26 cellular contexts compared by ENCODE assay signal in genomic region chr1:89735449-89735848, GRCh38.
"Had no signal": no experiment of that assay in that cellular context is flagged by ENCODE, and none has a peak within 500 bp of the region (broad histone marks: within the 10 kb centered on the region; RNA-seq: fewer than 3 reads in every experiment).

No MANE protein-coding gene starts in this region.

- H3K4me3 ChIP-seq: coronary artery, esophagus muscularis mucosa, gastroesophageal sphincter, heart left ventricle, hepatocyte, neural progenitor cell, sigmoid colon, testis, tibial artery, upper lobe of left lung, uterus had no signal

- H3K9me3 ChIP-seq: esophagus muscularis mucosa, gastroesophageal sphincter, heart left ventricle, sigmoid colon, testis, tibial artery, upper lobe of left lung, uterus had no signal

- DNase-seq: dermis blood vessel endothelial cell; effector memory CD4-positive, alpha-beta T cell; foreskin keratinocyte; heart left ventricle; left colon; left ventricle myocardium superior; mesenchymal stem cell; midbrain; naive thymus-derived CD4-positive, alpha-beta T cell; right cardiac atrium; sigmoid colon; stimulated activated CD4-positive, alpha-beta T cell treated with anti-CD3 and anti-CD28 coated beads, Interleukin-2, amount 100 ng/mL, for 24 hours; stimulated activated CD4-positive, alpha-beta T cell treated with anti-CD3 and anti-CD28 coated beads, Interleukin-4, amount 100 ng/mL, for 24 hours; stimulated activated naive CD4-positive, alpha-beta T cell treated with Interleukin-2 at 50 U/mL for 16 hours; substantia nigra; testis; tibial artery; upper lobe of left lung; uterus had no signal

- H3K27me3 ChIP-seq: esophagus muscularis mucosa, foreskin keratinocyte, gastroesophageal sphincter, heart left ventricle, hepatocyte, neural progenitor cell, sigmoid colon, testis, tibial artery, upper lobe of left lung, uterus had no signal

- H3K27ac ChIP-seq: coronary artery, esophagus muscularis mucosa, foreskin keratinocyte, gastroesophageal sphincter, heart left ventricle, hepatocyte, neural progenitor cell, parathyroid adenoma, sigmoid colon, testis, tibial artery, upper lobe of left lung, uterus had no signal

- H3K4me1 ChIP-seq: neural progenitor cell, parathyroid adenoma, testis, uterus had no signal

- H3K36me3 ChIP-seq: esophagus muscularis mucosa, gastroesophageal sphincter, heart left ventricle, neural progenitor cell, sigmoid colon, tibial artery, upper lobe of left lung, uterus had no signal

- ATAC-seq: foreskin keratinocyte; gastroesophageal sphincter; heart left ventricle; left colon; left ventricle myocardium superior; naive thymus-derived CD4-positive, alpha-beta T cell; right cardiac atrium; stimulated activated effector memory CD8-positive, alpha-beta T cell treated with anti-CD3 and anti-CD28 coated beads, Interleukin-12 subunit alpha, Interleukin-12 subunit beta, amount 100 ng/mL, for 72 hours had no signal
